ENCODE assay signal across 6 cellular contexts in the genomic region with DNA sequence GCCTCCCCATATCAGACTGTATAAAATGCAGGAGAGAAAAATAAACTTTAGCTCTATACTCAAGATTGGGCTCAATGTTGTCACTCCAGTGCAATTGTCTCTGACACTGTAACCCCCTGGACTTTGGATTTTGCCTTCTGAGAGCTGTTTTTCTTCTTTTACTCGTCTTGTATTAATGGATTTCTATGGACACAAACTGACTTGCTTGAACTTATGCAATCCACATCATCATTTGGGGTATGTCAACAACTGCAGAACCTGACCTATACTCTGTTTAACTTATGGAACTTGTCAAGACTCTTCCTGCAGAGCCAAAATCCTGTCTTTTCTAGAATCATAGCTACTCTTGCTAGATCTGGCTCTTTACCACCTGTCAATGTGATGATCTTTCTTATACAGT.
"Had no signal": no experiment of that assay in that cellular context is flagged by ENCODE, and none has a peak within 500 bp of the region (broad histone marks: within the 10 kb centered on the region; RNA-seq: fewer than 3 reads in every experiment).

No MANE protein-coding gene starts in this region.

- FAIRE-seq: HTR-8/SVneo, K562 had no signal

- H3K4me3 ChIP-seq: K562 had no signal

- DNase-seq: IMR-90, KBM-7, KG1 had no signal

- ATAC-seq: K562 had no signal

- H3K27ac ChIP-seq: HL-60 had no signal
